Comparison of ENCODE assay signal across 8 cellular contexts in the genomic region with DNA sequence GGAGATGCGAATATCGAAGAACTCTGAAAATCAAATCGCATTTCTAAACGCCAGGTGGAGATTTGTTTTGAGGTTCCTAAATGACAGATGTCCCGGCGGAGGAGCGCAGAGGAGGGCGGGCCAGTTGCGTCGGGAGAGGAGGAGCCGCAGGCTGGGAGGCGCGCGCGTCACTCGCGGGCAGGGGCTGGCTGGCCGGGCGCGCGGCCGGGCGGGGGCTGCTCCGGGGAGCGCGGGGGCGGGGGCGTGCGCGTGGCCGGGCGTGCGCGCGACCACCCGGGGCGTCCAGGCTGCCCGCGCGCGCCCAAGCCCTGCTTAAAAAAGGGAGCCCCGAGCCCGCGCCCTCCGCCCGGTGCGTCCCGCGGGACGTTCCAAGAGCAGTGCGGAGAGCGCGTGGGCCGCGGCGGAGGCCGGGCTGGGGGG. TPM values are rescaled to one million over a fixed set of nuclear protein-coding genes. Genes with fewer than 3 reads are reported as not detected.
DNase-seq lines count a peak whose midpoint lies in the region; ATAC-seq, FAIRE-seq and TF ChIP-seq lines count a peak whose summit lies in the region.

No MANE protein-coding gene starts in this region.

- peak in 1 of 2 donors; percentile 43 for TF ChIP-seq POLR2A in tibial nerve (IDR thresholded peaks at IDR 0.05)

- H3K4me3 ChIP-seq in HEK293 (ENCODE audit: low read depth, low read length) (peak overlapping the region; percentile 58), pancreas (peak overlapping the region; percentile 35 to 75 (median 56)), tibial nerve (peak overlapping the region; percentile 52 to 92 (median 76))

- H3K9me3 ChIP-seq in HEK293 (ENCODE audit: control insufficient read depth, insufficient read depth, low read depth, low read length) (no peaks in the 10 kb centered on the region), pancreas (no peaks in the 10 kb centered on the region), tibial nerve (no peaks in the 10 kb centered on the region)

- no peaks in the 10 kb centered on the region for H3K9me3 Mint-ChIP-seq in activated naive CD8-positive, alpha-beta T cell treated with anti-CD3 and anti-CD28 coated beads for 36 hours

- peak overlapping the region; percentile 89 for H3K27ac ChIP-seq in HEK293 (ENCODE audit: extremely low read depth, low read depth, low read length)
- H3K27ac ChIP-seq in pancreas: peak overlapping the region; percentile 93 to 100 (median 99)
- H3K27ac ChIP-seq in tibial nerve: peak overlapping the region; percentile 94 to 99 (median 96)

- FAIRE-seq in pancreas (lab: Jason Lieb, UNC): no peak

- H3K27me3 ChIP-seq in pancreas: no peaks in the 10 kb centered on the region
- no peaks in the 10 kb centered on the region for H3K27me3 ChIP-seq in tibial nerve

- H3K27me3 Mint-ChIP-seq in activated naive CD8-positive, alpha-beta T cell treated with anti-CD3 and anti-CD28 coated beads for 36 hours: no peaks in the 10 kb centered on the region

- 1% methylated on average over 47 to 57 of the region's 57 CpGs for WGBS in pancreas, 2 donors
- 0 to 1% methylated on average over 7 to 32 of the region's 57 CpGs for WGBS in tibial nerve, 2 donors

- H3K4me1 Mint-ChIP-seq in activated naive CD8-positive, alpha-beta T cell treated with anti-CD3 and anti-CD28 coated beads for 36 hours: peaks cover 22% of the 10 kb centered on the region

- H3K4me1 ChIP-seq in HEK293 (ENCODE audit: control insufficient read depth, insufficient read depth, low read length) (peaks cover 13% of the 10 kb centered on the region), pancreas (peaks cover 8 to 20% (median 9%) of the 10 kb centered on the region in 3 donors), tibial nerve (peaks cover 0 to 30% (median 17%) of the 10 kb centered on the region in 4 donors)

- DNase-seq in GF-D8 (lab: John Stamatoyannopoulos, UW) (peak; percentile 54), NAMALWA (ENCODE audit: low spot score) (peak; percentile 89), SKM-1 treated with dmso at 0.1 percent for 144 hours (lab: John Stamatoyannopoulos, UW; ENCODE audit: unreplicated experiment) (peak; percentile 92), Right ventricle myocardium inferior (ENCODE audit: missing footprints) (peak; percentile 95), pancreas (peak; percentile 87 to 95 (median 90)), tibial nerve (ENCODE audit: low spot score in 2 of 2) (peak; percentile 75 to 81)
- DNase-seq in activated naive CD8-positive, alpha-beta T cell treated with anti-CD3 and anti-CD28 coated beads for 36 hours: peak; percentile 91

- TF ChIP-seq CTCF in HEK293 (tag by site-specific recombination; IDR thresholded peaks at IDR 0.05) (no peak), pancreas (IDR thresholded peaks at IDR 0.05) (no peak), tibial nerve (IDR thresholded peaks at IDR 0.05) (peak in 1 of 5 experiments; percentile 56)

- H3K4me3 Mint-ChIP-seq in activated naive CD8-positive, alpha-beta T cell treated with anti-CD3 and anti-CD28 coated beads for 36 hours: peak overlapping the region; percentile 86

- H3K36me3 ChIP-seq in HEK293 (ENCODE audit: control insufficient read depth in 2 of 2, insufficient read depth in 1 of 2, low read length in 2 of 2): no peaks in the 10 kb centered on the region
- no peaks in the 10 kb centered on the region for H3K36me3 ChIP-seq in pancreas
- H3K36me3 ChIP-seq in tibial nerve: no peaks in the 10 kb centered on the region

- H3K36me3 Mint-ChIP-seq in activated naive CD8-positive, alpha-beta T cell treated with anti-CD3 and anti-CD28 coated beads for 36 hours: no peaks in the 10 kb centered on the region

- H3K27ac Mint-ChIP-seq in activated naive CD8-positive, alpha-beta T cell treated with anti-CD3 and anti-CD28 coated beads for 36 hours: peak overlapping the region; percentile 83

- CTCF ChIA-PET in HEK293 (lab: Yijun Ruan, JAX): interaction anchor here (0.6 to 5.0 kb wide), 8 partner anchors 10 to 122 kb away, joined by 3 to 39 read pairs (median 4); no protein-coding TSS in a partner anchor

- TF ChIP-seq EP300 in tibial nerve (IDR thresholded peaks at IDR 0.05): no peak

- POLR2A ChIA-PET in HEK293 (lab: Yijun Ruan, JAX): interaction anchor here (0.8 to 5.0 kb wide), 13 partner anchors 9 to 199 kb away, joined by 3 to 42 read pairs (median 4); a partner anchor contains a TSS

- intact Hi-C loops in Right ventricle myocardium inferior (cut with DNase I) (loop anchor here (1.0 to 2.0 kb wide), 2 partner anchors 46 to 111 kb away; a partner anchor contains a TSS), pancreas (cut with DNase I) (no loop called here)

- ATAC-seq in Right ventricle myocardium inferior (peak; percentile 91), pancreas (peak; percentile 81 to 90 (median 88))

TF ChIP-seq in HEK293, 187 proteins besides CTCF, POLR2A, EP300 and RAD21 (continues in another document):
- TF ChIP-seq ZNF335 (tag by site-specific recombination; conservative IDR thresholded peaks at IDR 0.05) (peak; percentile 64; the same call in 1 of the 2 replicates), ZNF202 (tag by site-specific recombination; IDR thresholded peaks at IDR 0.05; ENCODE audit: borderline replicate concordance) (no peak), ZNF366 (tag by site-specific recombination; conservative IDR thresholded peaks at IDR 0.05) (no peak; the same call in 1 of the 2 replicates), ZNF785 (tag by site-specific recombination; IDR thresholded peaks at IDR 0.05) (no peak), ZNF433 (tag by site-specific recombination; IDR thresholded peaks at IDR 0.05; ENCODE audit: low read depth) (no peak), ZNF629 (tag by site-specific recombination; IDR thresholded peaks at IDR 0.05) (0 out of 2 replicates have a peak, but pooled peaks have one; percentile 7), ZNF660 (tag by site-specific recombination; IDR thresholded peaks at IDR 0.05) (peak; percentile 73), GFI1B (tag by site-specific recombination; IDR thresholded peaks at IDR 0.05) (peak; percentile 86), SP3 (tag by site-specific recombination; IDR thresholded peaks at IDR 0.05) (0 out of 2 replicates have a peak, but pooled peaks have one; percentile 33)
- TF ChIP-seq, protein P1, sequence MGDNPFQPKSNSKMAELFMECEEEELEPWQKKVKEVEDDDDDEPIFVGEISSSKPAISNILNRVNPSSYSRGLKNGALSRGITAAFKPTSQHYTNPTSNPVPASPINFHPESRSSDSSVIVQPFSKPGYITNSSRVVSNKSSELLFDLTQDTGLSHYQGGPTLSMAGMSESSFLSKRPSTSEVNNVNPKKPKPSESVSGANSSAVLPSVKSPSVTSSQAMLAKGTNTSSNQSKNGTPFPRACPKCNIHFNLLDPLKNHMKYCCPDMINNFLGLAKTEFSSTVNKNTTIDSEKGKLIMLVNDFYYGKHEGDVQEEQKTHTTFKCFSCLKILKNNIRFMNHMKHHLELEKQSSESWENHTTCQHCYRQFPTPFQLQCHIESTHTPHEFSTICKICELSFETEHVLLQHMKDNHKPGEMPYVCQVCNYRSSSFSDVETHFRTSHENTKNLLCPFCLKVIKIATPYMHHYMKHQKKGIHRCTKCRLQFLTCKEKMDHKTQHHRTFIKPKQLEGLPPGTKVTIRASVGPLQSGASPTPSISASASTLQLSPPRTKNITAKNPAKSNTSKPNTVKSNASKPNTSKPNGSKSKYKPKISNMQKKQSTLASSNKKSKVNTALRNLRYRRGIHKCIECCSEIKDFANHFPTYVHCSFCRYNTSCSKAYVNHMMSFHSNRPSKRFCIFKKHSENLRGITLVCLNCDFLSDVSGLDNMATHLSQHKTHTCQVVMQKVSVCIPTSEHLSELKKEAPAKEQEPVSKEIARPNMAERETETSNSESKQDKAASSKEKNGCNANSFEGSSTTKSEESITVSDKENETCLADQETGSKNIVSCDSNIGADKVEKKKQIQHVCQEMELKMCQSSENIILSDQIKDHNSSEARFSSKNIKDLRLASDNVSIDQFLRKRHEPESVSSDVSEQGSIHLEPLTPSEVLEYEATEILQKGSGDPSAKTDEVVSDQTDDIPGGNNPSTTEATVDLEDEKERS (tag by site-specific recombination; IDR thresholded peaks at IDR 0.05): no peak
- TF ChIP-seq, protein P2, sequence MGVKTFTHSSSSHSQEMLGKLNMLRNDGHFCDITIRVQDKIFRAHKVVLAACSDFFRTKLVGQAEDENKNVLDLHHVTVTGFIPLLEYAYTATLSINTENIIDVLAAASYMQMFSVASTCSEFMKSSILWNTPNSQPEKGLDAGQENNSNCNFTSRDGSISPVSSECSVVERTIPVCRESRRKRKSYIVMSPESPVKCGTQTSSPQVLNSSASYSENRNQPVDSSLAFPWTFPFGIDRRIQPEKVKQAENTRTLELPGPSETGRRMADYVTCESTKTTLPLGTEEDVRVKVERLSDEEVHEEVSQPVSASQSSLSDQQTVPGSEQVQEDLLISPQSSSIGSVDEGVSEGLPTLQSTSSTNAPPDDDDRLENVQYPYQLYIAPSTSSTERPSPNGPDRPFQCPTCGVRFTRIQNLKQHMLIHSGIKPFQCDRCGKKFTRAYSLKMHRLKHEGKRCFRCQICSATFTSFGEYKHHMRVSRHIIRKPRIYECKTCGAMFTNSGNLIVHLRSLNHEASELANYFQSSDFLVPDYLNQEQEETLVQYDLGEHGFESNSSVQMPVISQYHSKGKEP (tag by site-specific recombination; IDR thresholded peaks at IDR 0.05): peak; percentile 3; the same call in 1 of the 2 replicates
- TF ChIP-seq, protein P3, sequence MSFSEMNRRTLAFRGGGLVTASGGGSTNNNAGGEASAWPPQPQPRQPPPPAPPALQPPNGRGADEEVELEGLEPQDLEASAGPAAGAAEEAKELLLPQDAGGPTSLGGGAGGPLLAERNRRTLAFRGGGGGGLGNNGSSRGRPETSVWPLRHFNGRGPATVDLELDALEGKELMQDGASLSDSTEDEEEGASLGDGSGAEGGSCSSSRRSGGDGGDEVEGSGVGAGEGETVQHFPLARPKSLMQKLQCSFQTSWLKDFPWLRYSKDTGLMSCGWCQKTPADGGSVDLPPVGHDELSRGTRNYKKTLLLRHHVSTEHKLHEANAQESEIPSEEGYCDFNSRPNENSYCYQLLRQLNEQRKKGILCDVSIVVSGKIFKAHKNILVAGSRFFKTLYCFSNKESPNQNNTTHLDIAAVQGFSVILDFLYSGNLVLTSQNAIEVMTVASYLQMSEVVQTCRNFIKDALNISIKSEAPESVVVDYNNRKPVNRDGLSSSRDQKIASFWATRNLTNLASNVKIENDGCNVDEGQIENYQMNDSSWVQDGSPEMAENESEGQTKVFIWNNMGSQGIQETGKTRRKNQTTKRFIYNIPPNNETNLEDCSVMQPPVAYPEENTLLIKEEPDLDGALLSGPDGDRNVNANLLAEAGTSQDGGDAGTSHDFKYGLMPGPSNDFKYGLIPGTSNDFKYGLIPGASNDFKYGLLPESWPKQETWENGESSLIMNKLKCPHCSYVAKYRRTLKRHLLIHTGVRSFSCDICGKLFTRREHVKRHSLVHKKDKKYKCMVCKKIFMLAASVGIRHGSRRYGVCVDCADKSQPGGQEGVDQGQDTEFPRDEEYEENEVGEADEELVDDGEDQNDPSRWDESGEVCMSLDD (tag by site-specific recombination; IDR thresholded peaks at IDR 0.05): no peak

RNA-seq across cellular contexts. Expression of a gene that starts 47.3 kb away (rescaled TPM):
- 100 to 1,000 TPM; 342 to 363 TPM for total RNA-seq in activated naive CD8-positive, alpha-beta T cell treated with anti-CD3 and anti-CD28 coated beads for 36 hours
- total RNA-seq in Right ventricle myocardium inferior (348 TPM), pancreas (100 to 1,000 TPM; 122 to 302 (median 193) TPM), tibial nerve (100 to 1,000 TPM; 193 to 204 (median 197) TPM)
- polyA plus RNA-seq in pancreas: 100 to 1,000 TPM; 329 to 427 TPM

Comparison
In these comparisons a context has a peak if more than half of its experiments do, and no peak if none do; other contexts are left out.
1. Peak in every context shown above with its lines: DNase-seq, ATAC-seq, H3K4me3 ChIP-seq and H3K27ac ChIP-seq.